Comparison of ENCODE assay signal across 8 cellular contexts in the genomic region with DNA sequence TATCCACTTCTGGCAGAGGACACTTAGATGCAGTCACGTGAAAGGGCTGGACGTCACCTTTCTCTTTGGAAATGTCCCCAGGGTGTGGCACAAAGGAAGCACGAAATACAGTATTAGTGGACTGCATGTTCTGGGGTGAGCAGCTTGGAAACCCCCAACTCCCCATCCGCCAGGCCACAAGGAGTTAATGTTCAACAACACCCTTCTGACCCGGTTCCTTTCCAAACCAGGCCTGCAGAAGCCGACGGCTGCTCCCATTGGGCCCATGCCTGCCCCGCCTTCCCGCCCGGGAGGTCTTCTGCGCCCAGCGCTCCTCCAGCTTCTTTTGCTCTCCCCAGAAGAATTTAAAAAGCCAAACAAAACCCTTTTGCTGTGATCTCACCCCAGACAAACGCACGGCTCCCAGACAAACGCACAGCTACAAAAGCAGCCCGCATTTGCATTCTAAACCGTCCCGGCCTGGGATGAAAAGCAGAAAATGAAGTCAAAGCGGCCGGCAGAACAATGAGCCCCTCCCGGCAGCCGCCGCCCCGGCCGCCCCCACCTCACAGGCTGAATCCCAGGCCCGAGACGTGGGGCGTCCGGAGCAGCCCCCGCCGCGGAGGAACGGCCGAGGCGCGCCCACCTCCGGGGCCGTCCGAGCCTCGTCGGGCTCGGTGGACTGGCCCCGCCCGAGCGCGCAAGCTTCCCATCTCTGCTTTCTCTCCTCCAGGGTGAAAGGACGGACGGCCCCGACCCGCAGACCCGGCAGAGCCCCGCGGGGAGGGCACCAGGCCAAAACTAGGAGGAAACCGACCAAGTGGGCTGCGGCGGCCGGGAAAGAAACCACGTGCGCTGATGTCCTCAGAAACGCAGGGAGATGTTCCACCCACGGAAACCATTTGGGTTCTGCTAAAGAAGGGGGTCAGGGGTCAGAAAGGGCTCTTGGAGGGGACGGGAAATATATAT.
DNase-seq lines count a peak whose midpoint lies in the region; ATAC-seq and TF ChIP-seq lines count a peak whose summit lies in the region.

No MANE protein-coding gene starts in this region.

- H3K36me3 ChIP-seq in skeletal muscle tissue (ENCODE audit: control insufficient read depth in 3 of 3, insufficient read depth in 3 of 3, low read length in 3 of 3) = no peaks in the 10 kb centered on the region

- DNase-seq in HCEC 1CT = peak; percentile 50
- DNase-seq in cardiac fibroblast (ENCODE audit: low read depth in 2 of 2) = peak; percentile 52 to 76
- peak; percentile 75 for DNase-seq in iris pigment epithelial cell (ENCODE audit: low read depth)
- DNase-seq in NCI-H1092 (lab: John Stamatoyannopoulos, UW) = no peak
- DNase-seq in activated T-cell treated with anti-CD3 and anti-CD28 coated beads, Interleukin-2, amount 50 U/mL, for 48 hours = no peak
- no peak for DNase-seq in NCI-H1694 treated with DMSO at 0.1 percent for 48 hours (lab: John Stamatoyannopoulos, UW)

- H3K27me3 ChIP-seq in skeletal muscle tissue (ENCODE audit: control insufficient read depth in 3 of 3, insufficient read depth in 3 of 3, low read length in 3 of 3) = no peaks in the 10 kb centered on the region

- no peak for TF ChIP-seq CTCF in cardiac fibroblast (IDR thresholded peaks at IDR 0.05; ENCODE audit: low read depth, low read length)

- peak overlapping the region; percentile 73 for H3K27ac ChIP-seq in skeletal muscle tissue (ENCODE audit: low read depth, low read length)

- H3K9ac ChIP-seq in skeletal muscle tissue (ENCODE audit: low read depth in 1 of 3, low read length in 3 of 3) = peak overlapping the region; percentile 54 to 80 (median 74)

- H3K4me1 ChIP-seq in skeletal muscle tissue (ENCODE audit: control insufficient read depth in 3 of 3, insufficient read depth in 3 of 3, low read length in 3 of 3) = peaks cover 5 to 7% (median 5%) of the 10 kb centered on the region in 3 donors

- H3K4me3 ChIP-seq in cardiac fibroblast (replicated peaks in 1 of 2; ENCODE audit: low read depth in 2 of 2, low read length in 2 of 2) (peak overlapping the region; percentile 53 to 57), skeletal muscle tissue (ENCODE audit: low read length in 3 of 3) (peak overlapping the region; percentile 66 to 75 (median 73))

- ATAC-seq in HG02763 (IDR thresholded peaks at IDR 0.05; ENCODE audit: unreplicated experiment) = no peak

- H3K9me3 ChIP-seq in skeletal muscle tissue (ENCODE audit: control insufficient read depth in 3 of 3, low read length in 3 of 3) = no peaks in the 10 kb centered on the region

Comparison
In these comparisons a context has a peak if more than half of its experiments do, and no peak if none do; other contexts are left out.
1. DNase-seq: peak in HCEC 1CT (single experiment), cardiac fibroblast (2 of 2) and iris pigment epithelial cell (single experiment); none in NCI-H1092 (single experiment), activated T-cell treated with anti-CD3 and anti-CD28 coated beads, Interleukin-2, amount 50 U/mL, for 48 hours (0 of 2) and NCI-H1694 treated with DMSO at 0.1 percent for 48 hours (single experiment).